ENCODE assay signal across 9 cellular contexts in the genomic region with DNA sequence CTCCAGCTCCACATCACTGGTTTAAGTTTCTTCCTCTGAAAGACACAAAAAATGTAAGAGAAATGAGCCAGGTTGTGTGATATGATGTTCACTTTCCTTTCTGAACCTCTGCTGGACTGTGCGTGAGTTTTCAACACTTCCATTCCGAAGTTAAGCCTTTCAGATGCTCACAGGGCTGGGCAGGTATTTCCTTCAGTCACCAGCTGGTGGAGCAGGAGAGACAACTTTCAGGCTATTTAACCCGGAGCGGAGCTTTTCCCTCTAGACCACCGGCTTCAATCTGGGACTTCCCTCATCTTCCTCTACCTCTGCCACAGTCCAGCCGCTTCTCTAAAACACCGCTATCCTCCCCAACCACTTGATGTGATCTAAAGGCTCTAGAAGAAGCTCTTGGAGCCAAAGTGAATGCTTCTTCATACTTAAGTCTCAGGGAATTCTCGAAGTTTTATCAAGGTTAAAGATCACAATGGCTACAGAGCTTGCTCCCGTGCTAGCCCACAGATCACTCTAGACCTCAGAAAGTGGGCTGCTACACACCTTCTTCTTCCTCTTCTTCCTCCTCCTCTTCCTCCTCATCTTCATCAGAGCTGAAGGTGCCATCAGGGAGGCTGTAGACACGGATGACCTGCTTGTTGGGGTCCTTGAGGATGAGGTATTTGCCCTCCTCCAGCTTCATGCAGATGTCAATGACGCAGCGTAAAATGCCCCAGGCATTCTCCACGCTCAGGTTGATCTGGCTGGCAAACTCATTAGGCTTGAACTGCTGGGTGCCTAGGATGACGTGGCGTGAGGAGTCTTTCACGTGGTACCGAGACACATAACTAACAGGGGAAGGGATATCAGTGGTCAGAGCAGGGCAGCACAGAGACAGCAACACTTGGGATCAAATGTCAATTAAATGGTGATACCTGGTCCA. TPM values are rescaled to one million over a fixed set of nuclear protein-coding genes. Genes with fewer than 3 reads are reported as not detected.
DNase-seq lines count a peak whose midpoint lies in the region; ATAC-seq, FAIRE-seq and TF ChIP-seq lines count a peak whose summit lies in the region.
"Had no signal": no experiment of that assay in that cellular context is flagged by ENCODE, and none has a peak within 500 bp of the region (broad histone marks: within the 10 kb centered on the region; RNA-seq: fewer than 3 reads in every experiment).

No MANE protein-coding gene starts in this region.

- H3K4me2 ChIP-seq in GM23248 (ENCODE audit: unreplicated experiment): no peak overlapping the region
- H3K4me2 ChIP-seq in K562 (ENCODE audit: insufficient read depth, low read length): no peak overlapping the region

- H3F3A ChIP-seq in GM23248 (ENCODE audit: insufficient read depth): peaks cover 77% of the 10 kb centered on the region

- intact Hi-C loops in K562 (cut with micrococcal nuclease): no loop called here
- intact Hi-C loops in sciatic nerve (cut with DNase I): no loop called here

- H4K20me1 ChIP-seq in GM23248 (ENCODE audit: insufficient read depth) (no peaks in the 10 kb centered on the region), K562 (replicated peaks; ENCODE audit: control insufficient read depth, insufficient read depth, low read length) (no peaks in the 10 kb centered on the region)

- H3K4me3 ChIP-seq in CD8-positive, alpha-beta memory T cell (ENCODE audit: low read length): no peak overlapping the region
- H3K4me3 ChIP-seq in GM23248 (no peak overlapping the region), K562 (no peak overlapping the region), tibial nerve (no peak overlapping the region)
- H3K4me3 ChIP-seq: SJSA1 had no signal

- H3K36me3 ChIP-seq in CD8-positive, alpha-beta memory T cell (ENCODE audit: insufficient read depth, low read length): peaks cover 47% of the 10 kb centered on the region
- peaks cover 50% of the 10 kb centered on the region for H3K36me3 ChIP-seq in GM23248 (ENCODE audit: low read depth)
- H3K36me3 ChIP-seq in K562 (ENCODE audit: control insufficient read depth, insufficient read depth, low read length): peaks cover 57% of the 10 kb centered on the region
- peaks cover 2 to 66% (median 42%) of the 10 kb centered on the region in 3 donors for H3K36me3 ChIP-seq in tibial nerve

- BruUV-seq in K562 (replicated peaks; lab: Mats Ljungman, UMichigan): TSS peak; percentile 24

- peaks cover 0 to 2% (median 0%) of the 10 kb centered on the region in 5 donors for H3K9me3 Mint-ChIP-seq in CD8-positive, alpha-beta memory T cell

- peak; percentile 18 to 20; a peak in 1 of 4 replicates for TF ChIP-seq RAD21 in K562 (CRISPR knock-in tag; conservative IDR thresholded peaks at IDR 0.05 in 1 of 2, IDR thresholded peaks at IDR 0.05 in 1 of 2)

- peaks cover 7 to 26% (median 11%) of the 10 kb centered on the region in 3 donors for H3K4me1 Mint-ChIP-seq in CD8-positive, alpha-beta memory T cell

- no peak for TF ChIP-seq EP300 in K562 (IDR thresholded peaks at IDR 0.05; ENCODE audit: low read length)
- TF ChIP-seq EP300 in tibial nerve (IDR thresholded peaks at IDR 0.05): no peak

- H3K27me3 ChIP-seq in CD8-positive, alpha-beta memory T cell (ENCODE audit: insufficient read depth, low read length, poor library complexity, severe bottlenecking): no peaks in the 10 kb centered on the region
- no peaks in the 10 kb centered on the region for H3K27me3 ChIP-seq in GM23248 (replicated peaks; ENCODE audit: insufficient read depth)
- no peaks in the 10 kb centered on the region for H3K27me3 ChIP-seq in K562 (ENCODE audit: control insufficient read depth in 2 of 2, insufficient read depth in 2 of 2, low read length in 2 of 2)
- H3K27me3 ChIP-seq in tibial nerve: no peaks in the 10 kb centered on the region
- H3K27me3 ChIP-seq: SJSA1 had no signal

- POLR2A ChIA-PET in CD8-positive, alpha-beta memory T cell (lab: Charles Lee): interaction anchor here (1.2 kb wide), 1 partner anchor 18 kb away, joined by 4 read pairs; no protein-coding TSS in a partner anchor
- POLR2A ChIA-PET in K562 (lab: Yijun Ruan, JAX): interaction anchor here (0.6 to 2.9 kb wide), 8 partner anchors 9 to 31 kb away, joined by 3 to 19 read pairs (median 4); a partner anchor contains a TSS

- H3K4me1 ChIP-seq in CD8-positive, alpha-beta memory T cell (ENCODE audit: insufficient read depth, low read length): peaks cover 10% of the 10 kb centered on the region
- H3K4me1 ChIP-seq in GM23248 (ENCODE audit: insufficient read depth) (no peaks in the 10 kb centered on the region), K562 (replicated peaks in 1 of 2; ENCODE audit: control insufficient read depth in 2 of 2, insufficient read depth in 2 of 2, low read length in 2 of 2) (peaks cover 8 to 17% of the 10 kb centered on the region in 2 experiments), tibial nerve (peaks cover 0 to 12% (median 7%) of the 10 kb centered on the region in 4 donors)

- no peak overlapping the region for H3K27ac ChIP-seq in CD8-positive, alpha-beta memory T cell (ENCODE audit: low read depth, low read length)
- H3K27ac ChIP-seq in GM23248 (no peak overlapping the region), K562 (ENCODE audit: extremely low read depth, low read depth, low read length) (no peak overlapping the region), tibial nerve (no peak overlapping the region)
- H3K27ac ChIP-seq: SJSA1 had no signal

- peak overlapping the region in 2 of 7 donors; percentile 12 to 61 for H3K4me3 Mint-ChIP-seq in CD8-positive, alpha-beta memory T cell

- H3K9ac ChIP-seq in GM23248: no peak overlapping the region
- no peak overlapping the region; a peak in 1 of 4 replicates for H3K9ac ChIP-seq in K562 (ENCODE audit: insufficient read depth in 1 of 2, low read depth in 2 of 2, low read length in 2 of 2)

- WGBS in GM23248 (ENCODE audit: low coverage in 1 of 2, low lambda C conversion rate in 2 of 2, missing lambda C conversion rate in 2 of 2), 2 experiments: 78 to 79% methylated on average over 17 of the region's 17 CpGs
- 70% methylated on average over 16 of the region's 17 CpGs for WGBS in K562 (ENCODE audit: insufficient coverage, low coverage, missing lambda C conversion rate)
- 64 to 65% methylated on average over 17 of the region's 17 CpGs for WGBS in tibial nerve, 2 donors

- H3K9me2 ChIP-seq in GM23248 (ENCODE audit: insufficient read depth): no peaks in the 10 kb centered on the region

- no peaks in the 10 kb centered on the region for H3K27me3 Mint-ChIP-seq in CD8-positive, alpha-beta memory T cell

- in situ Hi-C loops in GM23248 (cut with MboI): no loop called here
- in situ Hi-C loops in K562 (cut with MboI): no loop called here

- H2AFZ ChIP-seq in GM23248 (no peak overlapping the region), K562 (ENCODE audit: low read depth, low read length) (no peak overlapping the region)

- FAIRE-seq in K562 (lab: Jason Lieb, UNC): peak; percentile 90

- H3K27ac Mint-ChIP-seq in CD8-positive, alpha-beta memory T cell: peak overlapping the region in 6 of 8 donors; percentile 7 to 81 (median 38)

- ATAC-seq in K562 (peak; percentile 65), sciatic nerve (no peak), GM19395 (IDR thresholded peaks at IDR 0.05; ENCODE audit: unreplicated experiment) (no peak)

- CTCF ChIA-PET in CD8-positive, alpha-beta memory T cell (lab: Charles Lee): interaction anchor here (0.6 to 1.7 kb wide), 3 partner anchors 11 to 29 kb away, joined by 3 to 9 read pairs (median 5); no protein-coding TSS in a partner anchor
- CTCF ChIA-PET in K562 (lab: Yijun Ruan, JAX; ENCODE audit: low intra/inter-chr PET ratio): no interaction called here

- no peaks in the 10 kb centered on the region for H3K9me1 ChIP-seq in K562 (ENCODE audit: control insufficient read depth, insufficient read depth, low read length)

- no peaks in the 10 kb centered on the region for H3K79me2 ChIP-seq in GM23248 (ENCODE audit: insufficient read depth)
- peaks cover 4% of the 10 kb centered on the region; the same call in 2 of the 3 replicates for H3K79me2 ChIP-seq in K562 (ENCODE audit: control insufficient read depth, insufficient read depth, low read length)

- no peaks in the 10 kb centered on the region for H3K9me3 ChIP-seq in CD8-positive, alpha-beta memory T cell (ENCODE audit: low read length)
- H3K9me3 ChIP-seq in GM23248 (ENCODE audit: low read depth) (no peaks in the 10 kb centered on the region), K562 (replicated peaks; ENCODE audit: control insufficient read depth, insufficient read depth, low read depth, low read length) (no peaks in the 10 kb centered on the region), tibial nerve (no peaks in the 10 kb centered on the region)

- peak in 1 of 5 donors; percentile 35 for DNase-seq in CD8-positive, alpha-beta memory T cell
- DNase-seq in GM23248 (peak; percentile 68), RPMI8226 (peak; percentile 41), K562 (ENCODE audit: extremely low read depth in 1 of 4, low spot score in 3 of 4) (peak in 3 of 4 experiments; percentile 26 to 56 (median 34)), left kidney (ENCODE audit: low read depth, low spot score) (peak; percentile 82), tibial nerve (ENCODE audit: low spot score in 2 of 2) (peak in 1 of 2 donors; percentile 52), sciatic nerve (ENCODE audit: low spot score) (no peak)

- peaks cover 29 to 59% (median 32%) of the 10 kb centered on the region in 3 donors for H3K36me3 Mint-ChIP-seq in CD8-positive, alpha-beta memory T cell

- TF ChIP-seq POLR2A in K562 (conservative IDR thresholded peaks at IDR 0.05) (peak; percentile 25; the same call in 1 of the 2 replicates), tibial nerve (IDR thresholded peaks at IDR 0.05) (no peak)

- peak; percentile 52 to 64 (median 59) for TF ChIP-seq CTCF in K562 (IDR thresholded peaks at IDR 0.05 in 2 of 3, conservative IDR thresholded peaks at IDR 0.05 in 1 of 3; ENCODE audit: insufficient read depth in 2 of 3, low read depth in 1 of 3, low read length in 3 of 3)
- peak; percentile 28 to 57 (median 36) for TF ChIP-seq CTCF in tibial nerve (IDR thresholded peaks at IDR 0.05)

RNA-seq across cellular contexts. Expression of a gene that starts 4.4 kb away (rescaled TPM):
- total RNA-seq in CD8-positive, alpha-beta memory T cell: 10 to 100 TPM; 23.7 to 27.6 TPM
- 1.8 TPM for polyA plus RNA-seq in CD8-positive, alpha-beta memory T cell
- 4.2 and 4.4 TPM in 2 replicates for total RNA-seq in GM23248 (2014; rRNA removed; shearing (Covaris generic))
- polyA plus RNA-seq in GM23248 (2016; fragmentation: Nextera tagmentation; extraction: Ambion mirVana): 5.0 and 6.5 TPM in 2 replicates
- total RNA-seq in K562 (2011; cell fraction: chromatin; rRNA removed; ENCODE audit: low replicate concordance): 10.1 and 19.1 TPM in 2 replicates
- total RNA-seq in K562 (2011; cell fraction: nucleolus; rRNA removed): 17.4 and 20.0 TPM in 2 replicates
- 16.1 and 24.4 TPM in 2 replicates for total RNA-seq in K562 (2011; cell fraction: nucleoplasm; rRNA removed)
- 11.2 and 14.1 TPM in 2 replicates for total RNA-seq in K562 (2014; rRNA removed)
- 5.7 and 5.8 TPM in 2 replicates for total RNA-seq in K562 (2014; rRNA removed; fragmentation: Illumina TruSeq; extraction: Trizol)
- total RNA-seq in K562 (2015; rRNA removed; fragmentation: Illumina TruSeq; extraction: Trizol): 7.8 and 8.9 TPM in 2 replicates
- 42.3 and 48.4 TPM in 2 replicates for total RNA-seq in K562 (2021)
- 2.8 and 3.8 TPM in 2 replicates for polyA plus RNA-seq in K562 (2011; rRNA removed)
- 4.5 and 6.9 TPM in 2 replicates for polyA plus RNA-seq in K562 (2011; cell fraction: cytosol; rRNA removed)
- 5.0 and 9.6 TPM in 2 replicates for polyA plus RNA-seq in K562 (2011; cell fraction: nucleus; rRNA removed)
- polyA plus RNA-seq in K562 (2012): 15.8 and 21.8 TPM in 2 replicates
- 19.8 and 20.6 TPM in 2 replicates for polyA plus RNA-seq in K562 (2014; fragmentation: Illumina TruSeq; extraction: Trizol)
- polyA plus RNA-seq in K562 (2014; fragmentation: Nextera tagmentation; extraction: Ambion mirVana): 1 to 10 TPM; 5.4 to 5.7 TPM
- polyA plus RNA-seq in K562 (2014; rRNA removed): 10.1 and 14.3 TPM in 2 replicates
- 4.2 and 5.8 TPM in 2 replicates for polyA minus RNA-seq in K562 (2011; rRNA and poly(A)+ RNA removed)
- 11.1 and 14.3 TPM in 2 replicates for polyA minus RNA-seq in K562 (2011; cell fraction: cytosol; rRNA and poly(A)+ RNA removed)
- 4.0 and 4.6 TPM in 2 replicates for polyA minus RNA-seq in K562 (2011; cell fraction: nucleus; rRNA and poly(A)+ RNA removed)
- total RNA-seq in tibial nerve: 10 to 100 TPM in 3 of 4 donors, 1 to 10 TPM in 1; 3.1 to 13.7 (median 13.1) TPM
- total RNA-seq in sciatic nerve: 13.7 TPM

RNA-seq across cellular contexts. Expression of a gene that starts 17.7 kb away (rescaled TPM):
- 100 to 1,000 TPM; 333 to 341 TPM for total RNA-seq in CD8-positive, alpha-beta memory T cell
- polyA plus RNA-seq in CD8-positive, alpha-beta memory T cell: 140 TPM
- total RNA-seq in GM23248 (2014; rRNA removed; shearing (Covaris generic)): 310 and 377 TPM in 2 replicates
- polyA plus RNA-seq in GM23248 (2016; fragmentation: Nextera tagmentation; extraction: Ambion mirVana) (122 and 129 TPM in 2 replicates), K562 (2011; rRNA removed) (397 and 422 TPM in 2 replicates), K562 (2014; fragmentation: Illumina TruSeq; extraction: Trizol) (368 and 398 TPM in 2 replicates), K562 (2014; fragmentation: Nextera tagmentation; extraction: Ambion mirVana) (100 to 1,000 TPM; 199 to 351 TPM), K562 (2014; rRNA removed) (278 and 293 TPM in 2 replicates)
- 224 and 314 TPM in 2 replicates for total RNA-seq in K562 (2011; cell fraction: chromatin; rRNA removed; ENCODE audit: low replicate concordance)
- total RNA-seq in K562 (2011; cell fraction: nucleolus; rRNA removed): 208 and 235 TPM in 2 replicates
- 194 and 205 TPM in 2 replicates for total RNA-seq in K562 (2011; cell fraction: nucleoplasm; rRNA removed)
- total RNA-seq in K562 (2014; rRNA removed) (279 and 290 TPM in 2 replicates), K562 (2014; rRNA removed; fragmentation: Illumina TruSeq; extraction: Trizol) (256 and 278 TPM in 2 replicates), K562 (2015; rRNA removed; fragmentation: Illumina TruSeq; extraction: Trizol) (265 and 279 TPM in 2 replicates), K562 (2021) (191 and 207 TPM in 2 replicates), tibial nerve (100 to 1,000 TPM; 200 to 272 (median 238) TPM), sciatic nerve (132 TPM)
- 502 and 509 TPM in 2 replicates for polyA plus RNA-seq in K562 (2011; cell fraction: cytosol; rRNA removed)
- 297 TPM in 2 replicates for polyA plus RNA-seq in K562 (2011; cell fraction: nucleus; rRNA removed)
- 208 and 287 TPM in 2 replicates for polyA plus RNA-seq in K562 (2012)
- polyA minus RNA-seq in K562 (2011; rRNA and poly(A)+ RNA removed): 513 and 629 TPM in 2 replicates
- polyA minus RNA-seq in K562 (2011; cell fraction: cytosol; rRNA and poly(A)+ RNA removed): 261 and 266 TPM in 2 replicates
- polyA minus RNA-seq in K562 (2011; cell fraction: nucleus; rRNA and poly(A)+ RNA removed): 122 and 177 TPM in 2 replicates

RNA-seq across cellular contexts. Expression of a gene that starts 29.8 kb away (rescaled TPM):
- 100 to 1,000 TPM; 122 to 126 TPM for total RNA-seq in CD8-positive, alpha-beta memory T cell
- polyA plus RNA-seq in CD8-positive, alpha-beta memory T cell: 127 TPM
- 24.0 and 33.1 TPM in 2 replicates for total RNA-seq in GM23248 (2014; rRNA removed; shearing (Covaris generic))
- polyA plus RNA-seq in GM23248 (2016; fragmentation: Nextera tagmentation; extraction: Ambion mirVana) (104 and 109 TPM in 2 replicates), K562 (2011; rRNA removed) (163 and 187 TPM in 2 replicates), K562 (2014; fragmentation: Illumina TruSeq; extraction: Trizol) (108 and 125 TPM in 2 replicates), K562 (2014; fragmentation: Nextera tagmentation; extraction: Ambion mirVana) (100 to 1,000 TPM; 306 to 399 TPM), K562 (2014; rRNA removed) (160 and 186 TPM in 2 replicates)
- total RNA-seq in K562 (2011; cell fraction: chromatin; rRNA removed; ENCODE audit: low replicate concordance): 17.4 and 41.4 TPM in 2 replicates
- 38.5 and 47.9 TPM in 2 replicates for total RNA-seq in K562 (2011; cell fraction: nucleolus; rRNA removed)
- 38.9 and 53.1 TPM in 2 replicates for total RNA-seq in K562 (2011; cell fraction: nucleoplasm; rRNA removed)
- total RNA-seq in K562 (2014; rRNA removed) (95.0 and 111 TPM in 2 replicates), K562 (2014; rRNA removed; fragmentation: Illumina TruSeq; extraction: Trizol) (46.2 and 48.5 TPM in 2 replicates), K562 (2015; rRNA removed; fragmentation: Illumina TruSeq; extraction: Trizol) (48.6 and 55.6 TPM in 2 replicates), K562 (2021) (118 TPM in 2 replicates), tibial nerve (10 to 100 TPM; 50.4 to 83.5 (median 68.0) TPM), sciatic nerve (45.4 TPM)
- polyA plus RNA-seq in K562 (2011; cell fraction: cytosol; rRNA removed): 281 and 292 TPM in 2 replicates
- 107 and 113 TPM in 2 replicates for polyA plus RNA-seq in K562 (2011; cell fraction: nucleus; rRNA removed)
- polyA plus RNA-seq in K562 (2012): 124 and 188 TPM in 2 replicates
- 149 and 167 TPM in 2 replicates for polyA minus RNA-seq in K562 (2011; rRNA and poly(A)+ RNA removed)
- 55.2 and 64.8 TPM in 2 replicates for polyA minus RNA-seq in K562 (2011; cell fraction: cytosol; rRNA and poly(A)+ RNA removed)
- 13.1 and 24.8 TPM in 2 replicates for polyA minus RNA-seq in K562 (2011; cell fraction: nucleus; rRNA and poly(A)+ RNA removed)
